In genomic region chr15:41934843-41935242, GRCh38 we compare ENCODE assay signal across 8 cellular contexts. TPM values are rescaled to one million over a fixed set of nuclear protein-coding genes. Genes with fewer than 3 reads are reported as not detected.
DNase-seq lines count a peak whose midpoint lies in the region; ATAC-seq and TF ChIP-seq lines count a peak whose summit lies in the region.

No MANE protein-coding gene starts in this region.

- H3K9me3 ChIP-seq in SJCRH30 (replicated peaks) (no peaks in the 10 kb centered on the region), mucosa of descending colon (no peaks in the 10 kb centered on the region), HAP-1 (no peaks in the 10 kb centered on the region)

- DNase-seq in EL (peak; percentile 69), SJCRH30 (peak; percentile 58 to 64), mucosa of descending colon (peak; percentile 52 to 82 (median 58)), GDM1 (lab: John Stamatoyannopoulos, UW) (no peak), HAP-1 (ENCODE audit: low spot score in 2 of 2) (no peak), NCI-H1092 (lab: John Stamatoyannopoulos, UW) (no peak)
- DNase-seq in activated naive CD4-positive, alpha-beta T cell treated with anti-CD3 and anti-CD28 coated beads for 36 hours: peak; percentile 92

- H3K36me3 ChIP-seq in SJCRH30: peaks cover 11% of the 10 kb centered on the region
- no peaks in the 10 kb centered on the region for H3K36me3 ChIP-seq in mucosa of descending colon (ENCODE audit: low read depth)
- H3K36me3 ChIP-seq in HAP-1 (replicated peaks): peaks cover 2% of the 10 kb centered on the region; the same call in 1 of the 2 replicates

- H3K4me1 Mint-ChIP-seq in activated naive CD4-positive, alpha-beta T cell treated with anti-CD3 and anti-CD28 coated beads for 36 hours (ENCODE audit: low read depth): peaks cover 68% of the 10 kb centered on the region
- H3K4me1 Mint-ChIP-seq in stimulated activated naive CD8-positive, alpha-beta T cell treated with anti-CD3 and anti-CD28 coated beads, Interleukin-15, Interleukin-2, amounts not matched to agents 100 ng/mL and 50 ng/mL, for 24 hours (ENCODE audit: low read depth): peaks cover 73% of the 10 kb centered on the region

- H3K36me3 Mint-ChIP-seq in activated naive CD4-positive, alpha-beta T cell treated with anti-CD3 and anti-CD28 coated beads for 36 hours (ENCODE audit: low read depth): peaks cover 7% of the 10 kb centered on the region
- H3K36me3 Mint-ChIP-seq in stimulated activated naive CD8-positive, alpha-beta T cell treated with anti-CD3 and anti-CD28 coated beads, Interleukin-15, Interleukin-2, amounts not matched to agents 100 ng/mL and 50 ng/mL, for 24 hours (ENCODE audit: low read depth): peaks cover 20% of the 10 kb centered on the region

- peak overlapping the region; percentile 31 for H3K27ac ChIP-seq in SJCRH30

- in situ Hi-C loops in HAP-1 (cut with MboI; ENCODE audit: low sequenced_read_pairs): no loop called here

- peaks cover 3% of the 10 kb centered on the region for H3K9me3 Mint-ChIP-seq in activated naive CD4-positive, alpha-beta T cell treated with anti-CD3 and anti-CD28 coated beads for 36 hours
- no peaks in the 10 kb centered on the region for H3K9me3 Mint-ChIP-seq in stimulated activated naive CD8-positive, alpha-beta T cell treated with anti-CD3 and anti-CD28 coated beads, Interleukin-15, Interleukin-2, amounts not matched to agents 100 ng/mL and 50 ng/mL, for 24 hours

- peak; percentile 40 for ATAC-seq in mucosa of descending colon

- TF ChIP-seq CTCF in mucosa of descending colon (IDR thresholded peaks at IDR 0.05): no peak

- H3K27ac Mint-ChIP-seq in activated naive CD4-positive, alpha-beta T cell treated with anti-CD3 and anti-CD28 coated beads for 36 hours: peak overlapping the region; percentile 100
- H3K27ac Mint-ChIP-seq in stimulated activated naive CD8-positive, alpha-beta T cell treated with anti-CD3 and anti-CD28 coated beads, Interleukin-15, Interleukin-2, amounts not matched to agents 100 ng/mL and 50 ng/mL, for 24 hours: peak overlapping the region; percentile 96

- H3K4me3 ChIP-seq in SJCRH30: no peak overlapping the region
- H3K4me3 ChIP-seq in mucosa of descending colon: no peak overlapping the region
- no peak overlapping the region for H3K4me3 ChIP-seq in HAP-1

- intact Hi-C loops in activated naive CD4-positive, alpha-beta T cell treated with anti-CD3 and anti-CD28 coated beads for 36 hours (cut with micrococcal nuclease): loop anchor here (5.0 kb wide), 1 partner anchor 443 kb away; the partner anchor contains the start of gene ITPKA
- intact Hi-C loops in mucosa of descending colon (cut with DNase I, micrococcal nuclease): no loop called here

- CTCF ChIA-PET in activated naive CD4-positive, alpha-beta T cell treated with anti-CD3 and anti-CD28 coated beads for 36 hours (lab: Charles Lee): interaction anchor here (0.6 to 4.0 kb wide), 4 partner anchors 19 to 133 kb away, joined by 3 to 24 read pairs (median 3); no protein-coding TSS in a partner anchor

- H3K27me3 Mint-ChIP-seq in activated naive CD4-positive, alpha-beta T cell treated with anti-CD3 and anti-CD28 coated beads for 36 hours (ENCODE audit: low read depth): no peaks in the 10 kb centered on the region
- H3K27me3 Mint-ChIP-seq in stimulated activated naive CD8-positive, alpha-beta T cell treated with anti-CD3 and anti-CD28 coated beads, Interleukin-15, Interleukin-2, amounts not matched to agents 100 ng/mL and 50 ng/mL, for 24 hours: no peaks in the 10 kb centered on the region

- peaks cover 37% of the 10 kb centered on the region for H3K4me1 ChIP-seq in SJCRH30
- peaks cover 41% of the 10 kb centered on the region for H3K4me1 ChIP-seq in mucosa of descending colon (ENCODE audit: low read depth)
- peaks cover 17% of the 10 kb centered on the region for H3K4me1 ChIP-seq in HAP-1

- H3K4me3 Mint-ChIP-seq in activated naive CD4-positive, alpha-beta T cell treated with anti-CD3 and anti-CD28 coated beads for 36 hours: peak overlapping the region; percentile 55
- peak overlapping the region; percentile 71 for H3K4me3 Mint-ChIP-seq in stimulated activated naive CD8-positive, alpha-beta T cell treated with anti-CD3 and anti-CD28 coated beads, Interleukin-15, Interleukin-2, amounts not matched to agents 100 ng/mL and 50 ng/mL, for 24 hours

- no peaks in the 10 kb centered on the region for H3K27me3 ChIP-seq in SJCRH30
- no peaks in the 10 kb centered on the region for H3K27me3 ChIP-seq in HAP-1 (ENCODE audit: low read depth)

RNA-seq across cellular contexts. Expression of gene EHD4, which starts 37.5 kb away (rescaled TPM):
- 20.8 TPM in 2 replicates for total RNA-seq in SJCRH30 (2014; rRNA removed; shearing (Covaris generic))
- total RNA-seq in activated naive CD4-positive, alpha-beta T cell treated with anti-CD3 and anti-CD28 coated beads for 36 hours: 10 to 100 TPM; 30.1 to 31.8 TPM
- total RNA-seq in mucosa of descending colon: 10 to 100 TPM; 26.4 to 39.0 (median 35.0) TPM

RNA-seq across cellular contexts. Expression of gene SPTBN5, which starts 41.0 kb away (rescaled TPM):
- 0.38 and 0.55 TPM in 2 replicates for total RNA-seq in SJCRH30 (2014; rRNA removed; shearing (Covaris generic))
- under 1 TPM; 0.17 to 0.32 TPM for total RNA-seq in activated naive CD4-positive, alpha-beta T cell treated with anti-CD3 and anti-CD28 coated beads for 36 hours
- total RNA-seq in mucosa of descending colon: 1 to 10 TPM in 1 of 3 donors, under 1 TPM in 2; 0.36 to 2.2 (median 0.87) TPM

Comparison
In these comparisons a context has a peak if more than half of its experiments do, and no peak if none do; other contexts are left out.
1. DNase-seq: peak in EL (single experiment), SJCRH30 (2 of 2), activated naive CD4-positive, alpha-beta T cell treated with anti-CD3 and anti-CD28 coated beads for 36 hours (single experiment) and mucosa of descending colon (3 of 3); none in GDM1 (single experiment), HAP-1 (0 of 2) and NCI-H1092 (single experiment).